In the genomic region with DNA sequence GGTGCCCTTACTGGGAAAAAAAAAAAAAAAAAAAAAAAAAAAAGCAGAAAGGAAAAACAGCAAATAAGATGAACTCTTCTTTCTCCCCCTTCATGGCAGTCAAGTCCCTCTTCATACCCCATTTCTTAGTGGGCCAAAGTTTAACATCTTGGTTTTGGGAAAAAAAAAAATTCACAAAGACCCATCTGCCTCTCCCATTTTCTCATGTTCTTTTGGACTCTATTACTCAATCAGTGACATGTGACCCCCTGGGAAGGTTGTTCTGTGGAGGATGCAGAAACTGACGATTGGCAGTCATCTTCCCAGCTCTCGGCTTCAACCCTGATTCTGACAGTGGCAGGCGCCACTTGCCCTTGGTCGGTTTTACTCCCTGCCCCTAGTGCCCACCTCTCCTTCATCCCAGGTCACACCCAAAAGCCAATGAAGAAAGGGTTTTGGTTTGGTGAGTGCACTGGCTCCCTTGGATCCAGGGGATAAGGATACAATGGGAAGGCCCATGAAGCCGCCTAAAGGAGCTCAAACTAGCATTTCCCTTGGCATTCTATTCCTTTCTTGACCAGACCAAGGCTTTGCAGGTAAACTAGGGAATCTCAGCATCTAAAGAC, we compare ENCODE assay signal across 24 cellular contexts.
DNase-seq lines count a peak whose midpoint lies in the region; ATAC-seq and TF ChIP-seq lines count a peak whose summit lies in the region.
"Had no signal": no experiment of that assay in that cellular context is flagged by ENCODE, and none has a peak within 500 bp of the region (broad histone marks: within the 10 kb centered on the region; RNA-seq: fewer than 3 reads in every experiment).

No MANE protein-coding gene starts in this region.

- H3K27ac Mint-ChIP-seq in nephron = peak overlapping the region in 2 of 3 experiments; percentile 92 to 98
- no peak overlapping the region for H3K27ac Mint-ChIP-seq in activated CD8-positive, alpha-beta T cell treated with anti-CD3 and anti-CD28 coated beads for 36 hours
- H3K27ac Mint-ChIP-seq: activated CD4-positive, alpha-beta memory T cell treated with anti-CD3 and anti-CD28 coated beads, Interleukin-2, amount 10 ng/mL, durations not matched to agents 7 days and 5 days; activated naive CD4-positive, alpha-beta T cell treated with anti-CD3 and anti-CD28 coated beads, Interleukin-2, amount 10 ng/mL, durations not matched to agents 7 days and 5 days; activated T-cell treated with anti-CD3 and anti-CD28 coated beads, Interleukin-2, amount 50 U/mL, for 24 hours; CD14-positive monocyte; dendritic cell treated with granulocyte-macrophage colony-stimulating factor and Interleukin-4, amounts not matched to agents 40 ng/mL and 50 ng/mL, for 4 days; type B pancreatic cell had no signal

- H3K27ac ChIP-seq in heart right ventricle (peak overlapping the region in 8 of 10 donors; percentile 9 to 76 (median 29)), coronary artery (peak overlapping the region; percentile 4 to 75), aorta (ENCODE audit: low read depth in 1 of 2, low read length in 2 of 2) (peak overlapping the region; percentile 41 to 46)
- H3K27ac ChIP-seq: WERI-Rb-1 had no signal

- H3K36me3 Mint-ChIP-seq in nephron (ENCODE audit: low read depth) = no peaks in the 10 kb centered on the region
- H3K36me3 Mint-ChIP-seq in activated CD8-positive, alpha-beta T cell treated with anti-CD3 and anti-CD28 coated beads for 36 hours (ENCODE audit: low read depth) = no peaks in the 10 kb centered on the region
- H3K36me3 Mint-ChIP-seq: activated naive CD4-positive, alpha-beta T cell treated with anti-CD3 and anti-CD28 coated beads, Interleukin-2, amount 10 ng/mL, durations not matched to agents 7 days and 5 days; CD14-positive monocyte; type B pancreatic cell had no signal

- H3K9me3 ChIP-seq in heart right ventricle = no peaks in the 10 kb centered on the region
- H3K9me3 ChIP-seq in aorta (ENCODE audit: control insufficient read depth, low read length) = no peaks in the 10 kb centered on the region
- H3K9me3 ChIP-seq: mucosa of descending colon had no signal

- H3K9me3 Mint-ChIP-seq in nephron = no peaks in the 10 kb centered on the region
- no peaks in the 10 kb centered on the region for H3K9me3 Mint-ChIP-seq in activated CD8-positive, alpha-beta T cell treated with anti-CD3 and anti-CD28 coated beads for 36 hours
- H3K9me3 Mint-ChIP-seq: activated CD4-positive, alpha-beta memory T cell treated with anti-CD3 and anti-CD28 coated beads, Interleukin-2, amount 10 ng/mL, durations not matched to agents 7 days and 5 days; activated naive CD4-positive, alpha-beta T cell treated with anti-CD3 and anti-CD28 coated beads, Interleukin-2, amount 10 ng/mL, durations not matched to agents 7 days and 5 days; activated T-cell treated with anti-CD3 and anti-CD28 coated beads, Interleukin-2, amount 50 U/mL, for 24 hours; CD14-positive monocyte; dendritic cell treated with granulocyte-macrophage colony-stimulating factor and Interleukin-4, amounts not matched to agents 40 ng/mL and 50 ng/mL, for 4 days; type B pancreatic cell had no signal

- in situ Hi-C loops in ACHN (cut with HindIII; ENCODE audit: low pct_ligation_motif_present, low pct_unique_long_range_greater_than_20kb, low sequenced_read_pairs) = no loop called here

- H3K4me3 ChIP-seq in heart right ventricle (no peak overlapping the region), coronary artery (no peak overlapping the region), aorta (ENCODE audit: low read length in 2 of 2) (no peak overlapping the region)
- H3K4me3 ChIP-seq: mucosa of descending colon had no signal

- peaks cover 5 to 48% (median 35%) of the 10 kb centered on the region in 9 donors for H3K4me1 ChIP-seq in heart right ventricle
- peaks cover 3 to 4% of the 10 kb centered on the region in 2 donors for H3K4me1 ChIP-seq in aorta (ENCODE audit: control insufficient read depth in 1 of 2, insufficient read depth in 2 of 2, low read length in 2 of 2)

- peaks cover 45% of the 10 kb centered on the region for H3K4me1 Mint-ChIP-seq in nephron
- no peaks in the 10 kb centered on the region for H3K4me1 Mint-ChIP-seq in activated CD8-positive, alpha-beta T cell treated with anti-CD3 and anti-CD28 coated beads for 36 hours (ENCODE audit: low read depth)
- H3K4me1 Mint-ChIP-seq: activated CD4-positive, alpha-beta memory T cell treated with anti-CD3 and anti-CD28 coated beads, Interleukin-2, amount 10 ng/mL, durations not matched to agents 7 days and 5 days; activated naive CD4-positive, alpha-beta T cell treated with anti-CD3 and anti-CD28 coated beads, Interleukin-2, amount 10 ng/mL, durations not matched to agents 7 days and 5 days had no signal

- H3K27me3 Mint-ChIP-seq in nephron (ENCODE audit: low read depth) = no peaks in the 10 kb centered on the region
- no peaks in the 10 kb centered on the region for H3K27me3 Mint-ChIP-seq in activated CD8-positive, alpha-beta T cell treated with anti-CD3 and anti-CD28 coated beads for 36 hours
- H3K27me3 Mint-ChIP-seq: activated CD4-positive, alpha-beta memory T cell treated with anti-CD3 and anti-CD28 coated beads, Interleukin-2, amount 10 ng/mL, durations not matched to agents 7 days and 5 days; activated T-cell treated with anti-CD3 and anti-CD28 coated beads, Interleukin-2, amount 50 U/mL, for 24 hours; dendritic cell treated with granulocyte-macrophage colony-stimulating factor and Interleukin-4, amounts not matched to agents 40 ng/mL and 50 ng/mL, for 4 days had no signal

- H3K27me3 ChIP-seq in heart right ventricle (peaks cover 0 to 3% (median 0%) of the 10 kb centered on the region in 7 donors), aorta (ENCODE audit: control insufficient read depth in 1 of 2, insufficient read depth in 2 of 2, low read length in 1 of 2) (no peaks in the 10 kb centered on the region)

- DNase-seq in heart right ventricle (no peak), Right ventricle myocardium inferior (ENCODE audit: missing footprints) (no peak), coronary artery (ENCODE audit: low spot score) (no peak), aorta (no peak), ACHN (no peak)
- no peak for DNase-seq in stimulated activated naive CD4-positive, alpha-beta T cell (lab: John Stamatoyannopoulos, UW)
- DNase-seq in activated CD8-positive, alpha-beta T cell treated with anti-CD3 and anti-CD28 coated beads for 36 hours = no peak
- DNase-seq: activated CD4-positive, alpha-beta memory T cell treated with anti-CD3 and anti-CD28 coated beads, Interleukin-2, amount 10 ng/mL, durations not matched to agents 7 days and 5 days; activated naive CD4-positive, alpha-beta T cell treated with anti-CD3 and anti-CD28 coated beads, Interleukin-2, amount 10 ng/mL, durations not matched to agents 7 days and 5 days; activated T-cell treated with anti-CD3 and anti-CD28 coated beads, Interleukin-2, amount 50 U/mL, for 24 hours; Kasumi-1; left colon; mucosa of descending colon; NCI-H1105 treated with DMSO at 0.1 percent for 48 hours; NCI-H2081 treated with DMSO at 0.1 percent for 48 hours; NCI-H510A treated with DMSO at 0.1 percent for 48 hours; SHP77 treated with DMSO at 0.1 percent for 48 hours; stimulated activated naive CD4-positive, alpha-beta T cell treated with Interleukin-2 at 50 U/mL for 16 hours; T-helper 2 cell; WERI-Rb-1 had no signal

- CTCF ChIA-PET in activated CD8-positive, alpha-beta T cell treated with anti-CD3 and anti-CD28 coated beads for 36 hours (lab: Charles Lee) = no interaction called here

- no peak overlapping the region for H3K4me3 Mint-ChIP-seq in nephron
- no peak overlapping the region for H3K4me3 Mint-ChIP-seq in activated CD8-positive, alpha-beta T cell treated with anti-CD3 and anti-CD28 coated beads for 36 hours
- H3K4me3 Mint-ChIP-seq: activated CD4-positive, alpha-beta memory T cell treated with anti-CD3 and anti-CD28 coated beads, Interleukin-2, amount 10 ng/mL, durations not matched to agents 7 days and 5 days; activated naive CD4-positive, alpha-beta T cell treated with anti-CD3 and anti-CD28 coated beads, Interleukin-2, amount 10 ng/mL, durations not matched to agents 7 days and 5 days; activated T-cell treated with anti-CD3 and anti-CD28 coated beads, Interleukin-2, amount 50 U/mL, for 24 hours; CD14-positive monocyte; dendritic cell treated with granulocyte-macrophage colony-stimulating factor and Interleukin-4, amounts not matched to agents 40 ng/mL and 50 ng/mL, for 4 days; type B pancreatic cell had no signal

- intact Hi-C loops in heart right ventricle (cut with DNase I) (loop anchor here in 1 of 10 donors (5.0 kb wide), 3 partner anchors 38 to 332 kb away; no protein-coding TSS in a partner anchor), Right ventricle myocardium inferior (cut with DNase I) (no loop called here), aorta (cut with DNase I) (loop anchor here in 1 of 2 donors (5.0 kb wide), 1 partner anchor 77 kb away; no protein-coding TSS in a partner anchor)
- intact Hi-C loops in activated CD8-positive, alpha-beta T cell treated with anti-CD3 and anti-CD28 coated beads for 36 hours (cut with micrococcal nuclease) = no loop called here

- WGBS in heart right ventricle, 2 donors = 80 to 88% methylated on average over 5 of the region's 5 CpGs
- 87 to 90% methylated on average over 5 of the region's 5 CpGs for WGBS in aorta, 2 donors

- TF ChIP-seq CTCF in heart right ventricle (IDR thresholded peaks at IDR 0.05) (no peak), coronary artery (IDR thresholded peaks at IDR 0.05) (no peak), nephron (IDR thresholded peaks at IDR 0.05; ENCODE audit: unreplicated experiment in 3 of 3) (no peak)
- no peak for TF ChIP-seq CTCF in activated CD8-positive, alpha-beta T cell treated with anti-CD3 and anti-CD28 coated beads for 36 hours (IDR thresholded peaks at IDR 0.05)

- POLR2A ChIA-PET in activated CD8-positive, alpha-beta T cell treated with anti-CD3 and anti-CD28 coated beads for 36 hours (lab: Charles Lee) = no interaction called here

- ATAC-seq in heart right ventricle (peak in 1 of 8 donors; percentile 37), Right ventricle myocardium inferior (no peak), aorta (ENCODE audit: low FRiP score) (no peak)
- ATAC-seq in activated CD8-positive, alpha-beta T cell treated with anti-CD3 and anti-CD28 coated beads for 36 hours = no peak
- ATAC-seq: left colon, mucosa of descending colon had no signal

- H3K36me3 ChIP-seq in heart right ventricle (no peaks in the 10 kb centered on the region), aorta (ENCODE audit: control insufficient read depth in 1 of 2, insufficient read depth in 2 of 2, low read length in 1 of 2) (no peaks in the 10 kb centered on the region)
- H3K36me3 ChIP-seq: WERI-Rb-1 had no signal
